In genomic region chr11:43578346-43579170, GRCh38 we compare ENCODE assay signal across 8 cellular contexts.
A peak's percentile ranks its signal among the peaks of the same experiment; 100 is the strongest.
DNase-seq lines count a peak whose midpoint lies in the region; ATAC-seq and TF ChIP-seq lines count a peak whose summit lies in the region.

No MANE protein-coding gene starts in this region.

- no peaks in the 10 kb centered on the region for H3K79me2 ChIP-seq in Karpas-422 (ENCODE audit: low read length)

- peak overlapping the region; percentile 71 for H3K4me3 Mint-ChIP-seq in central memory CD8-positive, alpha-beta T cell
- H3K4me3 Mint-ChIP-seq in nephron progenitor cell: peak overlapping the region; percentile 81

- no peaks in the 10 kb centered on the region for H3K9me3 Mint-ChIP-seq in central memory CD8-positive, alpha-beta T cell
- H3K9me3 Mint-ChIP-seq in nephron progenitor cell: peaks cover 5% of the 10 kb centered on the region

- DNase-seq in BJ (ENCODE audit: low read depth): no peak
- DNase-seq in Karpas-422: peak; percentile 61
- no peak for DNase-seq in central memory CD8-positive, alpha-beta T cell (ENCODE audit: low spot score in 2 of 2)
- no peak for DNase-seq in nephron progenitor cell
- DNase-seq in activated CD4-positive, CD25-positive, alpha-beta regulatory T cell treated with anti-CD3 and anti-CD28 coated beads, Interleukin-2, amount 50 U/mL, for 72 hours: no peak
- no peak for DNase-seq in NCI-H146 (lab: John Stamatoyannopoulos, UW)
- DNase-seq in NCI-H146 treated with DMSO at 0.1 percent for 48 hours (lab: John Stamatoyannopoulos, UW; ENCODE audit: unreplicated experiment): no peak
- DNase-seq in HT-29 (ENCODE audit: low spot score): no peak

- H3K4me2 ChIP-seq in Karpas-422 (ENCODE audit: low read depth, low read length, poor library complexity, severe bottlenecking): peak overlapping the region; percentile 99

- POLR2A ChIA-PET in BJ (lab: Charles Lee): no interaction called here

- H3K4me3 ChIP-seq in BJ (ENCODE audit: low read depth, low read length) (peak overlapping the region; percentile 49), Karpas-422 (ENCODE audit: low read length) (peak overlapping the region; percentile 97)

- no peak overlapping the region for H3K27ac ChIP-seq in Karpas-422 (ENCODE audit: low read length)

- no peaks in the 10 kb centered on the region for H3K9me3 ChIP-seq in Karpas-422 (ENCODE audit: low read length)

- CTCF ChIA-PET in BJ (lab: Yijun Ruan, JAX): interaction anchor here (0.6 to 1.2 kb wide), 2 partner anchors 15 to 160 kb away, joined by 3 read pairs; no protein-coding TSS in a partner anchor

- H3K9ac ChIP-seq in Karpas-422 (ENCODE audit: low read length): peak overlapping the region; percentile 75

- peaks cover 5% of the 10 kb centered on the region for H3K36me3 Mint-ChIP-seq in central memory CD8-positive, alpha-beta T cell (ENCODE audit: insufficient read depth)
- H3K36me3 Mint-ChIP-seq in nephron progenitor cell (ENCODE audit: low read depth): no peaks in the 10 kb centered on the region

- no peak for TF ChIP-seq CTCF in BJ (IDR thresholded peaks at IDR 0.05; ENCODE audit: insufficient read depth, low read depth, low read length)
- no peak for TF ChIP-seq CTCF in nephron progenitor cell (IDR thresholded peaks at IDR 0.05)

- H3K36me3 ChIP-seq in BJ (ENCODE audit: control insufficient read depth, insufficient read depth, low read length) (no peaks in the 10 kb centered on the region), Karpas-422 (ENCODE audit: insufficient read depth, low read length) (no peaks in the 10 kb centered on the region)

- H3K9me2 ChIP-seq in Karpas-422 (replicated peaks; ENCODE audit: insufficient read depth, low read length): no peaks in the 10 kb centered on the region

- ATAC-seq in central memory CD8-positive, alpha-beta T cell (replicated peaks; ENCODE audit: extremely low read depth, poor library complexity, severe bottlenecking): no peak

- peaks cover 39% of the 10 kb centered on the region for H3K4me1 Mint-ChIP-seq in central memory CD8-positive, alpha-beta T cell
- H3K4me1 Mint-ChIP-seq in nephron progenitor cell: peaks cover 41% of the 10 kb centered on the region

- H3K4me1 ChIP-seq in Karpas-422 (ENCODE audit: low read length): peaks cover 23% of the 10 kb centered on the region

- H3K27me3 Mint-ChIP-seq in central memory CD8-positive, alpha-beta T cell: peaks cover 93% of the 10 kb centered on the region
- H3K27me3 Mint-ChIP-seq in nephron progenitor cell (ENCODE audit: low read depth, poor library complexity): peaks cover 100% of the 10 kb centered on the region

- H2AFZ ChIP-seq in Karpas-422 (ENCODE audit: low read length): peak overlapping the region; percentile 100; the same call in 1 of the 2 replicates

- no peaks in the 10 kb centered on the region for H4K20me1 ChIP-seq in Karpas-422 (ENCODE audit: insufficient read depth, low read depth, low read length)

- no peak overlapping the region for H3K27ac Mint-ChIP-seq in central memory CD8-positive, alpha-beta T cell (ENCODE audit: low read depth)
- no peak overlapping the region for H3K27ac Mint-ChIP-seq in nephron progenitor cell

- H3K27me3 ChIP-seq in BJ (ENCODE audit: control insufficient read depth, insufficient read depth, low read length) (peaks cover 63% of the 10 kb centered on the region), Karpas-422 (ENCODE audit: low read length) (no peaks in the 10 kb centered on the region)
